ENCODE assay signal across 8 cellular contexts in the genomic region with DNA sequence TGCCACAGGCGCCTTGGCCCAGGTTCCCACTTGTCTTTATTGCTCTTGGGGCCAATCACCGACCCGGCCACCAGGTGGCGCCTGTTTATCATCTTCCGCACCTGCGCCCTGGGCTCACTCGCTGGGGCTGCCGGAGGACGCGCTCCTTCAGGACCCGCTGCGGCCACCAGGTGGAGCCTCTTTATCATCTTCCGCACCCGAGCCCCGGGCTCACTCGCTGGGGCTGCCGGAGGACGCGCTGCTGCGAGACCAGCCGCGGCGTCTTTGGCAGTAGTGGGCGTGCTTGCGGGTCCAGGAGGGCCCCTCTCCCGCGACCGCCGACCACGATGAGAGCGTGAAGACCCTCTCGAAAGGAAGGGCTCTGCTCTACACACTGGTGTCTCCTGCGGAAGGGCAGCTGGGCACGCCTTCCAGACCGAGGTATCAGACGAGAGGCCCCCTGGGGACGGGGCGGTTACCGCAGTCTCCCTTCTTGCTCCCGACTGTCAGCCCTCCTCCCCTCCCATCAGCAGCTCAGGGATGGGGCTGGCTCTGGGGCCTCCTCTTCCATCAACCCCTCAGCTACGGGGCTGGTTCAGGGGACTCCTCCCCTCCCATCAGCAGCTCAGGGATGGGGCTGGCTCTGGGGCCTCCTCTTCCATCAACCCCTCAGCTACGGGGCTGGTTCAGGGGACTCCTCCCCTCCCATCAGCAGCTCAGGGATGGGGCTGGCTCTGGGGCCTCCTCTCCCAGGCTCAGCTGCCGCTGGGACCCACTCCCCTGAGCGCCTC. TPM values are rescaled to one million over a fixed set of nuclear protein-coding genes. Genes with fewer than 3 reads are reported as not detected.
DNase-seq lines count a peak whose midpoint lies in the region; ATAC-seq and TF ChIP-seq lines count a peak whose summit lies in the region.
"Not testable (repeated sequence)": the region's sequence is repeated elsewhere in the genome, so short reads cannot be mapped to it uniquely, and the experiment has no call there.

No MANE protein-coding gene starts in this region.

- H3K9me3 Mint-ChIP-seq in naive thymus-derived CD8-positive, alpha-beta T cell, result not testable (repeated sequence)

- peak overlapping the region in 7 of 10 donors; percentile 20 to 85 (median 77) for H3K27ac Mint-ChIP-seq in naive thymus-derived CD8-positive, alpha-beta T cell

- peak; percentile 100 for ATAC-seq in GM21717 (IDR thresholded peaks at IDR 0.05; ENCODE audit: unreplicated experiment)
- peak; percentile 95 to 96 for ATAC-seq in naive thymus-derived CD8-positive, alpha-beta T cell

- H3K4me3 ChIP-seq in fibroblast of pulmonary artery (replicated peaks; ENCODE audit: low read depth, low read length), result peak overlapping the region; percentile 43

- H3K4me1 Mint-ChIP-seq in naive thymus-derived CD8-positive, alpha-beta T cell, result not testable (repeated sequence)

- peak; percentile 92 for DNase-seq in Daoy (ENCODE audit: low read depth)
- DNase-seq in HT-29 (ENCODE audit: low spot score), result peak; percentile 9
- peak; percentile 32 for DNase-seq in SHP77 treated with DMSO at 0.1 percent for 48 hours (lab: John Stamatoyannopoulos, UW)
- peak; percentile 78 for DNase-seq in activated T-helper 9 cell treated with anti-CD3 and anti-CD28 coated beads, Interleukin-2, amount 50 U/mL, for 16 hours (ENCODE audit: low read depth)
- peak; percentile 59 for DNase-seq in fibroblast of pulmonary artery (ENCODE audit: low read depth)
- peak; percentile 38 to 92 (median 84) for DNase-seq in naive thymus-derived CD8-positive, alpha-beta T cell
- peak; percentile 82 for DNase-seq in stimulated activated CD8-positive, alpha-beta memory T cell treated with anti-CD3 and anti-CD28 coated beads, Interleukin-7, amount 100 ng/mL, for 24 hours (ENCODE audit: low read depth)

- peak overlapping the region; percentile 19 to 88 (median 82) for H3K4me3 Mint-ChIP-seq in naive thymus-derived CD8-positive, alpha-beta T cell

- H3K36me3 Mint-ChIP-seq in naive thymus-derived CD8-positive, alpha-beta T cell, result not testable (repeated sequence)

- not testable (repeated sequence) for H3K27me3 Mint-ChIP-seq in naive thymus-derived CD8-positive, alpha-beta T cell

- POLR2A ChIA-PET in naive thymus-derived CD8-positive, alpha-beta T cell (lab: Charles Lee), result not testable (repeated sequence)

- TF ChIP-seq CTCF in fibroblast of pulmonary artery (IDR thresholded peaks at IDR 0.05; ENCODE audit: low read length, missing control alignments), result peak; percentile 38

RNA-seq across cellular contexts. Expression of gene OR2L8, which starts 11.5 kb away (rescaled TPM):
- not detected in 2 replicates for total RNA-seq in Daoy (2014; rRNA removed; shearing (Covaris generic))
- not detected in 2 replicates for total RNA-seq in HT-29 (2014; rRNA removed; shearing (Covaris generic))
- total RNA-seq in naive thymus-derived CD8-positive, alpha-beta T cell, result under 1 TPM in 1 of 2 experiments, not detected in 1; 0.49 TPM
- under 1 TPM in 1 of 3 donors, not detected in 2; 0.43 TPM for polyA plus RNA-seq in naive thymus-derived CD8-positive, alpha-beta T cell

RNA-seq across cellular contexts. Expression of gene OR2AJ1, which starts 12.5 kb away (rescaled TPM):
- total RNA-seq in Daoy (2014; rRNA removed; shearing (Covaris generic)), result not detected in 2 replicates
- total RNA-seq in HT-29 (2014; rRNA removed; shearing (Covaris generic)), result not detected in 2 replicates
- not detected for total RNA-seq in naive thymus-derived CD8-positive, alpha-beta T cell
- polyA plus RNA-seq in naive thymus-derived CD8-positive, alpha-beta T cell, result not detected

RNA-seq across cellular contexts. Expression of gene OR2T8, which starts 17.1 kb away (rescaled TPM):
- 0.23 and 1.3 TPM in 2 replicates for total RNA-seq in Daoy (2014; rRNA removed; shearing (Covaris generic))
- total RNA-seq in HT-29 (2014; rRNA removed; shearing (Covaris generic)), result not detected in 2 replicates
- not detected for total RNA-seq in naive thymus-derived CD8-positive, alpha-beta T cell
- not detected for polyA plus RNA-seq in naive thymus-derived CD8-positive, alpha-beta T cell

RNA-seq across cellular contexts. Expression of gene OR2AK2, which starts 27.9 kb away (rescaled TPM):
- not detected in 2 replicates for total RNA-seq in Daoy (2014; rRNA removed; shearing (Covaris generic))
- total RNA-seq in HT-29 (2014; rRNA removed; shearing (Covaris generic)), result not detected in 2 replicates
- total RNA-seq in naive thymus-derived CD8-positive, alpha-beta T cell, result not detected
- polyA plus RNA-seq in naive thymus-derived CD8-positive, alpha-beta T cell, result not detected

RNA-seq across cellular contexts. Expression of gene OR2W3, which starts 41.8 kb away (rescaled TPM):
- total RNA-seq in Daoy (2014; rRNA removed; shearing (Covaris generic)), result 3.8 and 6.7 TPM in 2 replicates
- total RNA-seq in HT-29 (2014; rRNA removed; shearing (Covaris generic)), result not detected in 2 replicates
- not detected for total RNA-seq in naive thymus-derived CD8-positive, alpha-beta T cell
- polyA plus RNA-seq in naive thymus-derived CD8-positive, alpha-beta T cell, result not detected

Comparison
In these comparisons a context has a peak if more than half of its experiments do, and no peak if none do; other contexts are left out.
1. Peak in every context shown above with its lines: DNase-seq, ATAC-seq and H3K4me3 ChIP-seq.
2. DNase-seq: peak in every context shown above with its lines; median percentile 92 in Daoy; 84 in naive thymus-derived CD8-positive, alpha-beta T cell; 82 in stimulated activated CD8-positive, alpha-beta memory T cell treated with anti-CD3 and anti-CD28 coated beads, Interleukin-7, amount 100 ng/mL, for 24 hours; 78 in activated T-helper 9 cell treated with anti-CD3 and anti-CD28 coated beads, Interleukin-2, amount 50 U/mL, for 16 hours; 59 in fibroblast of pulmonary artery; 32 in SHP77 treated with DMSO at 0.1 percent for 48 hours; 9 in HT-29.